Comparison of ENCODE assay signal across 9 cellular contexts in the genomic region with DNA sequence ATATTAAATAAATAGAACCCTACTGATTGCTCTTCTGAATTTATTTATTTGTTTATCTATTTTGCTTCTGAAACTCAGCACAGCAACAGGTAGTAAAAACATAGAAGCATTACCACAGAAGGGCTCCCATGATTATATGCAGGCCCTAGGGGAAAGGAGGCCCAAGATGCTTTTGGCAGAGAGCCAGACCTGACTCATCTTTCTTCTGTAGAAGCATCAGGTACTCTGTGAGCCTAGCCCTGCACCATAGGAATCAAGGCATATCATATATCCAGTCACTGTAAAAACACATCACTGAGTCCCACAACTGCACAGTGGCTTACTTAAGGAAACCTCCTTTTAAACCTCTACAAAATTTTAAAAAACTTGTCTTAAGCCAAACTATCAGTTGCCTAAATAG. TPM values are rescaled to one million over a fixed set of nuclear protein-coding genes. Genes with fewer than 3 reads are reported as not detected.
DNase-seq lines count a peak whose midpoint lies in the region; ATAC-seq and TF ChIP-seq lines count a peak whose summit lies in the region.
"Had no signal": no experiment of that assay in that cellular context is flagged by ENCODE, and none has a peak within 500 bp of the region (broad histone marks: within the 10 kb centered on the region; RNA-seq: fewer than 3 reads in every experiment).

No MANE protein-coding gene starts in this region.

- no peaks in the 10 kb centered on the region for H3K9me3 Mint-ChIP-seq in chondrocyte (ENCODE audit: low read depth)
- H3K9me3 Mint-ChIP-seq in type B pancreatic cell, result no peaks in the 10 kb centered on the region

- in situ Hi-C loops in G401 (cut with HindIII; ENCODE audit: low sequenced_read_pairs), result no loop called here

- peaks cover 46% of the 10 kb centered on the region for H3K4me1 Mint-ChIP-seq in chondrocyte (ENCODE audit: low read depth)
- peaks cover 12% of the 10 kb centered on the region for H3K4me1 Mint-ChIP-seq in type B pancreatic cell (ENCODE audit: unreplicated experiment)

- H3K27ac Mint-ChIP-seq in chondrocyte (ENCODE audit: unreplicated experiment), result no peak overlapping the region
- peak overlapping the region; percentile 55 for H3K27ac Mint-ChIP-seq in type B pancreatic cell

- TF ChIP-seq CTCF in chondrocyte (IDR thresholded peaks at IDR 0.05) (no peak), type B pancreatic cell (conservative IDR thresholded peaks at IDR 0.05) (no peak)

- H3K27me3 Mint-ChIP-seq in chondrocyte (ENCODE audit: low read depth) (no peaks in the 10 kb centered on the region), type B pancreatic cell (peaks cover 46% of the 10 kb centered on the region)

- peak; percentile 31 for DNase-seq in stimulated activated CD4-positive, alpha-beta T cell treated with anti-CD3 and anti-CD28 coated beads, Interleukin-15, amount 100 ng/mL, for 24 hours
- DNase-seq in stimulated activated CD4-positive, alpha-beta T cell treated with anti-CD3 and anti-CD28 coated beads, Interleukin-4, amount 100 ng/mL, for 1 hour, result no peak
- DNase-seq in NCI-H345 (lab: John Stamatoyannopoulos, UW) (peak; percentile 90), chondrocyte (ENCODE audit: low spot score) (no peak), type B pancreatic cell (ENCODE audit: extremely low spot score, unreplicated experiment) (no peak), G401 (ENCODE audit: low spot score) (no peak)

- H3K36me3 Mint-ChIP-seq in chondrocyte (ENCODE audit: low read depth) (no peaks in the 10 kb centered on the region), type B pancreatic cell (no peaks in the 10 kb centered on the region)

- peak overlapping the region; percentile 53 for H3K4me3 Mint-ChIP-seq in chondrocyte (ENCODE audit: unreplicated experiment)
- peak overlapping the region; percentile 80 for H3K4me3 Mint-ChIP-seq in type B pancreatic cell

- ATAC-seq in HG03159 (IDR thresholded peaks at IDR 0.05; ENCODE audit: unreplicated experiment), result no peak
- ATAC-seq in HG03039 (IDR thresholded peaks at IDR 0.05; ENCODE audit: unreplicated experiment), result no peak
- ATAC-seq: HCT116 had no signal

RNA-seq across cellular contexts. Expression of gene SCN9A, which starts 1.8 kb away (rescaled TPM):
- total RNA-seq in chondrocyte (30.1 to 32.8 TPM (median 31.0 TPM) in 3 replicates), type B pancreatic cell (ENCODE audit: low replicate concordance) (6.2 and 8.3 TPM in 2 replicates)
- not detected in 2 replicates for total RNA-seq in G401 (2014; rRNA removed; shearing (Covaris generic))

Comparison
In these comparisons a context has a peak if more than half of its experiments do, and no peak if none do; other contexts are left out.
1. DNase-seq: peak in stimulated activated CD4-positive, alpha-beta T cell treated with anti-CD3 and anti-CD28 coated beads, Interleukin-15, amount 100 ng/mL, for 24 hours (single experiment) and NCI-H345 (single experiment); none in stimulated activated CD4-positive, alpha-beta T cell treated with anti-CD3 and anti-CD28 coated beads, Interleukin-4, amount 100 ng/mL, for 1 hour (single experiment), chondrocyte (single experiment), type B pancreatic cell (single experiment) and G401 (single experiment).